In genomic region chr20:42567409-42567808, GRCh38 we compare ENCODE assay signal across 1 cellular context.
TF ChIP-seq lines count a peak whose summit lies in the region.

No MANE protein-coding gene starts in this region.

TF ChIP-seq in GM23338, 12 proteins besides CTCF, POLR2A, EP300 and RAD21 (continued from another document):
- TF ChIP-seq ZNF462 (CRISPR knock-in tag; IDR thresholded peaks at IDR 0.05), result no peak
- no peak for TF ChIP-seq ETS1 (IDR thresholded peaks at IDR 0.05)
- no peak for TF ChIP-seq ZNF114 (CRISPR knock-in tag; IDR thresholded peaks at IDR 0.05)
- TF ChIP-seq STAT1 (IDR thresholded peaks at IDR 0.05; ENCODE audit: unreplicated experiment), result no peak
- no peak for TF ChIP-seq CREB1 (CRISPR knock-in tag; IDR thresholded peaks at IDR 0.05; ENCODE audit: low read depth)
- no peak for TF ChIP-seq EZH2phosphoT487 (IDR thresholded peaks at IDR 0.05; ENCODE audit: unreplicated experiment)
- no peak for TF ChIP-seq POLR2AphosphoS5 (IDR thresholded peaks at IDR 0.05; ENCODE audit: low read depth)
TF ChIP-seq in GM23338: peak in this region for 0.
